In the genomic region with DNA sequence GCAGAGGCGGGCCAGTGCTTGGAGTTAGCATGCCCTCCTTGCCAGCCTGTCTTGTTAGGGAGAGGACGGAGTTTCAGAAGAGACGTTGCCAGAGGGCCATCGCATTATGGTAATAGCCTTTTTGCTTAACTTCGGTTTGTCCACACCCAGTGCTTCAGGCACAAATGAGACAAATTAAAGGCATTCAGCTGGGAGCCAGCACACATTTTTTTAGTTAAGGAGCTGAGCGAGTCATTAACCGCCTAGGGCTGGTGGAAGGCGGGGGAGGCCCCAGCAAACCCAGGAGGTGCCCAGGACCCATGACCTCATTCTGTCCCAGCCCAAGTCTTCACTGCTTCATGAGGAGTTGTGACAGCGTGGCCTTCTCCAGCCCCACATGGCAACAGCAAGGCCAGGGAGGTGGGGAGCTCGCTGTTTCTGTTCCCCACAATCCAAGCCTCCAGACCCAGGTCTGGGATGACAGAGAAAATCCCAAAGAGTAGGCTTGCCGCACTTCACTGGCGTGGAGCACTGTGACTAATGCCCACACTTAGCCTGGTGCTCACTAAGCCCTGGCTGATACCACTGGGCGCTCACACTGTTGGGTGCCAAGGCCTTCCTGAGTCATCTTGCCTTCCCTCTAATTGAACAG, we compare ENCODE assay signal across 10 cellular contexts.
DNase-seq lines count a peak whose midpoint lies in the region; ATAC-seq and TF ChIP-seq lines count a peak whose summit lies in the region.
"Had no signal": no experiment of that assay in that cellular context is flagged by ENCODE, and none has a peak within 500 bp of the region (broad histone marks: within the 10 kb centered on the region; RNA-seq: fewer than 3 reads in every experiment).

No MANE protein-coding gene starts in this region.

- TF ChIP-seq CTCF in AG09319 (IDR thresholded peaks at IDR 0.05; ENCODE audit: low read depth, low read length) = no peak
- no peak for TF ChIP-seq CTCF in ascending aorta (IDR thresholded peaks at IDR 0.05)
- TF ChIP-seq CTCF in lower leg skin (IDR thresholded peaks at IDR 0.05) = no peak

- H3K27ac ChIP-seq in ascending aorta = peak overlapping the region; percentile 32 to 40
- H3K27ac ChIP-seq: hepatocyte had no signal

- WGBS in lower leg skin, 2 donors = 28 to 37% methylated on average over 13 of the region's 13 CpGs

- TF ChIP-seq POLR2A in lower leg skin (IDR thresholded peaks at IDR 0.05) = no peak

- H3K4me3 ChIP-seq in ascending aorta = no peak overlapping the region
- no peak overlapping the region for H3K4me3 ChIP-seq in lower leg skin (ENCODE audit: low read depth, poor library complexity, severe bottlenecking)
- H3K4me3 ChIP-seq: hepatocyte had no signal

- no peaks in the 10 kb centered on the region for H3K36me3 ChIP-seq in ascending aorta

- peak; percentile 63 for DNase-seq in AG09319 (ENCODE audit: extremely low read depth, low read depth)
- DNase-seq in HS-27A (ENCODE audit: low read depth) = peak; percentile 4
- peak; percentile 16 to 76 for DNase-seq in ascending aorta (ENCODE audit: low spot score in 2 of 2)
- DNase-seq in lower leg skin (ENCODE audit: low spot score in 2 of 2) = peak; percentile 81 to 93
- DNase-seq in NCI-H510A treated with DMSO at 0.1 percent for 48 hours (lab: John Stamatoyannopoulos, UW) = no peak
- no peak for DNase-seq in inferior parietal cortex (ENCODE audit: extremely low spot score)
- DNase-seq: NCI-H1694 had no signal

- ATAC-seq in GM21723 (IDR thresholded peaks at IDR 0.05; ENCODE audit: unreplicated experiment) (no peak), HG03139 (IDR thresholded peaks at IDR 0.05; ENCODE audit: unreplicated experiment) (no peak)

- intact Hi-C loops in ascending aorta (cut with DNase I) = no loop called here
- intact Hi-C loops in lower leg skin (cut with DNase I; ENCODE audit: low total_unique reads) = no loop called here

- H3K9me3 ChIP-seq in ascending aorta = no peaks in the 10 kb centered on the region

- H3K4me1 ChIP-seq in ascending aorta = peaks cover 0 to 11% of the 10 kb centered on the region in 2 donors

- H3K27me3 ChIP-seq in ascending aorta = no peaks in the 10 kb centered on the region
- H3K27me3 ChIP-seq: hepatocyte had no signal

Comparison
In these comparisons a context has a peak if more than half of its experiments do, and no peak if none do; other contexts are left out.
1. DNase-seq: peak in AG09319 (single experiment), HS-27A (single experiment), ascending aorta (2 of 2) and lower leg skin (2 of 2); none in NCI-H510A treated with DMSO at 0.1 percent for 48 hours (single experiment) and inferior parietal cortex (single experiment).